In the genomic region with DNA sequence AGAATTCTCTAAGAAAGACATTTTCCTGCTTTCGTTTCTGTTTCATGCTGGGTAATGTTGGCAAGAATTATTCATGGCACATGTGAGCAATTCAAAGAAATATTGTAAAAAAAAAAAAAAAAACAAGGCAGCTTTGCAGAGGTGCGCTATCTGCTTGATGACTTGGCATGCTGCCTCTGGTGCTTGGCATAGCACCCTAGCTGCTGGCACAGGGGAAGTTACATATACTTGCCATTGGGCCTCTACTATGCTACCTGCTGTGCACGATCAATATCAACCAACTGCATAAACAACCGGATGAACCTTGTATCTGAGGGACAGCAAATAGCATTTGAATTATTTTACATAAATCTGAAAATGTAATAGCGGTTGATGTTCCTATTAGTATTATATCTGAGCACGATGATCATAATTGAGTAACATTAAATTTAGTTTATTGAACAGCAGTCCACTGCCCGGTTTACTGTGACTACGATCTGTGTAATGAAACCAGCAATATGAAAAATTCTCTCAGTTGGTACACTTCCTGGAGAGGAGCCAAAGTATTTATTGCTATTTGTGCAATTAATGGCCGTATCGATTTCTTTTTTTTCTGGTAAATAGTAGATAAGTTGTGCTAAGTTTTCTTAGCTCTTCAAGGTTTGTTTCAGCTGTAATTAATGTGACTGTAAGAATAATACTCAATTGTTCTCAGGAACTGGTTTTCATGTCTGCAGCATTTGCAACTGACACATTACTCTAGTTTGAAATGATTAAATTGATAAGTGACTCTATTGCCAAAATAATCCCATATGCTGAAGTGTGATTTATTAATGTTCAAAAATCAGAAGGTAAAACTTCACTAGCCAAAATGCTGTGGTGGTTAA, we compare ENCODE assay signal across 21 cellular contexts.
A peak's percentile ranks its signal among the peaks of the same experiment; 100 is the strongest.
DNase-seq lines count a peak whose midpoint lies in the region; FAIRE-seq and TF ChIP-seq lines count a peak whose summit lies in the region.
"Had no signal": no experiment of that assay in that cellular context is flagged by ENCODE, and none has a peak within 500 bp of the region (broad histone marks: within the 10 kb centered on the region; RNA-seq: fewer than 3 reads in every experiment).

No MANE protein-coding gene starts in this region.

- peaks cover 10% of the 10 kb centered on the region for H3K4me1 ChIP-seq in HAP-1
- H3K4me1 ChIP-seq: A549, BLaER1, heart left ventricle, parathyroid adenoma, sigmoid colon, testis had no signal

- H3K4me3 ChIP-seq in HAP-1, result no peak overlapping the region
- no peak overlapping the region for H3K4me3 ChIP-seq in foreskin fibroblast (ENCODE audit: low read depth in 1 of 2, low read length in 2 of 2)
- H3K4me3 ChIP-seq: A549, BLaER1, heart left ventricle, PC-9, sigmoid colon, testis had no signal

- no peaks in the 10 kb centered on the region for H3K27me3 ChIP-seq in HAP-1 (ENCODE audit: low read depth)
- H3K27me3 ChIP-seq: BLaER1, heart left ventricle, sigmoid colon, testis had no signal

- no peaks in the 10 kb centered on the region for H3K9me3 ChIP-seq in HAP-1
- H3K9me3 ChIP-seq: A549, BLaER1, sigmoid colon, testis had no signal

- FAIRE-seq in D721Med (lab: Jason Lieb, UNC), result peak; percentile 89
- FAIRE-seq: A549, bronchial epithelial cell, H1 had no signal

- DNase-seq in D721Med (ENCODE audit: insufficient read length, low spot score) (no peak), NCI-H1417 treated with DMSO at 0.1 percent for 48 hours (lab: John Stamatoyannopoulos, UW) (peak; percentile 66), NCI-H345 treated with DMSO at 0.1 percent for 48 hours (lab: John Stamatoyannopoulos, UW; ENCODE audit: unreplicated experiment) (peak; percentile 89), SHP77 (lab: John Stamatoyannopoulos, UW) (peak; percentile 19 to 35), T-helper 1 cell (no peak), HAP-1 (ENCODE audit: low spot score in 2 of 2) (no peak), NCI-H526 (lab: John Stamatoyannopoulos, UW) (no peak), foreskin fibroblast (no peak)
- DNase-seq: activated CD4-positive, alpha-beta T cell treated with anti-CD3 and anti-CD28 coated beads, Interleukin-2, amount 50 U/mL, for 4 hours; activated gamma-delta T cell; cortex of kidney; heart left ventricle; midbrain; PC-9; sigmoid colon; testis had no signal

- H3K36me3 ChIP-seq in HAP-1 (replicated peaks), result no peaks in the 10 kb centered on the region
- H3K36me3 ChIP-seq: BLaER1, heart left ventricle, sigmoid colon had no signal

- TF ChIP-seq CTCF in D721Med (IDR thresholded peaks at IDR 0.05; ENCODE audit: insufficient read depth, missing control alignments) (no peak), foreskin fibroblast (IDR thresholded peaks at IDR 0.05; ENCODE audit: low read depth, low read length) (no peak)

- in situ Hi-C loops in HAP-1 (cut with MboI; ENCODE audit: low sequenced_read_pairs), result no loop called here

Comparison
In these comparisons a context has a peak if more than half of its experiments do, and no peak if none do; other contexts are left out.
1. DNase-seq: peak in NCI-H1417 treated with DMSO at 0.1 percent for 48 hours (single experiment), NCI-H345 treated with DMSO at 0.1 percent for 48 hours (single experiment) and SHP77 (2 of 2); none in D721Med (single experiment), T-helper 1 cell (0 of 5), HAP-1 (0 of 2), NCI-H526 (0 of 2) and foreskin fibroblast (0 of 2).